Comparison of ENCODE assay signal across 21 cellular contexts in the genomic region with DNA sequence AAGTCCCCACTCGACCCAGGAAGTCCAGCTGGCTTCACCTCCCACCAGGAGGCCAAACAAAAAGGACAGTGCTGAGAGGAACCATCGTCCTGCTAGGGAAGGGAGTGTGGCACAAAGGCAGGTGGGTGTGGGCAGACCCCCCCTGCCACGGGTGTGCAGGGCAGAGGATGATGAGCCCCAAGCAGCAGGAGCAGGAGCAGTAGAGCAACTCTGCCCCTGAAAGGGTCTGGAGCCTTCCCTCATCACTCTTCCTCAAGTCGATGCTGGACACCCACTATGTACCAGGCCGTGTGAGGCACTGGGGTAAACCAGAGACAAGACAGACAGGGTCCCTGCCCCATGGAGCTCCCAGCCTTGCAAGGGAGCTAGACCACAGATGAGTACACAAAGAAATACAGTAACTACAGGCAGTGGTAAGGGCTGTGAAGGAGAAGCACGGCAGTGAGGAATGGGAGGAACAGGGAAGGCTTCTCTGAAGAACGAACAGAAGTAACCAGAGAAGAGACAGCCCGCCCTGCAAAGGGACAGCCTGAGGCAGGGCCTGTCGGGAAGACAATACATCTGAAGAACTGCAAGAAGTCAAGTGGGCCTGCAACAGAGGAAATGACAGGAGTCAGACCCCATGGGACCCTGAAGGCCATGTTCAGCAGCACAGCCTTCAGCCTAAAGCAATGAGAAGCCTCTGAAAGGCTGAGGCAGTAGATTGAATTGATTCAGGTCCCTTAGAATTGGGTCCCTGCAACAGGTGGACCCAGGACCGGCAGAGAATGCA. TPM values are rescaled to one million over a fixed set of nuclear protein-coding genes. Genes with fewer than 3 reads are reported as not detected.
DNase-seq lines count a peak whose midpoint lies in the region; ATAC-seq and TF ChIP-seq lines count a peak whose summit lies in the region.
"Had no signal": no experiment of that assay in that cellular context is flagged by ENCODE, and none has a peak within 500 bp of the region (broad histone marks: within the 10 kb centered on the region; RNA-seq: fewer than 3 reads in every experiment).

No MANE protein-coding gene starts in this region.

- no peak for DNase-seq in activated CD8-positive, alpha-beta memory T cell treated with anti-CD3 and anti-CD28 coated beads, Interleukin-2, amount 10 ng/mL, durations not matched to agents 7 days and 5 days
- DNase-seq in activated CD8-positive, alpha-beta memory T cell treated with anti-CD3 and anti-CD28 coated beads, Interleukin-2, amount 50 U/mL, for 4 hours, result no peak
- DNase-seq in activated T-helper 2 cell treated with anti-CD3 and anti-CD28 coated beads, Interferon-gamma antibody, Interleukin-2, Interleukin-4, amounts not matched to agents 10 μg/mL and 5 μg/mL and 100 μg/mL, durations not matched to agents 14 hours and 24 hours and 36 hours (ENCODE audit: low spot score), result no peak
- DNase-seq in stimulated activated effector memory CD8-positive, alpha-beta T cell treated with anti-CD3 and anti-CD28 coated beads, Interleukin-12 subunit alpha, Interleukin-12 subunit beta, amount 100 ng/mL, for 72 hours (ENCODE audit: low spot score in 2 of 2), result peak in 1 of 2 donors; percentile 32
- no peak for DNase-seq in kidney glomerular epithelial cell (lab: John Stamatoyannopoulos, UW)
- DNase-seq in suprapubic skin (ENCODE audit: low spot score in 2 of 2), result no peak
- DNase-seq: 8988T; AML-193; GDM1; Kasumi-1; NCI-H1436; NCI-H187 treated with DMSO at 0.1 percent for 48 hours; NCI-H2107; NCI-H2227 treated with DMSO at 0.1 percent for 48 hours; NCI-H510A; NCI-H748 treated with DMSO at 0.1 percent for 48 hours; NK-92 treated with Interleukin-12 subunit alpha and Interleukin-12 subunit beta, amount 100 ng/mL, for 24 hours had no signal

- no peak overlapping the region for H3K4me3 ChIP-seq in BLaER1 treated with 17β-estradiol and CSF1 and Interleukin-3, amounts not matched to agents 10 nM and 100 nM
- no peak overlapping the region for H3K4me3 ChIP-seq in suprapubic skin

- H3K4me1 Mint-ChIP-seq in activated CD8-positive, alpha-beta memory T cell treated with anti-CD3 and anti-CD28 coated beads, Interleukin-2, amount 10 ng/mL, durations not matched to agents 7 days and 5 days, result peaks cover 28% of the 10 kb centered on the region
- peaks cover 21% of the 10 kb centered on the region for H3K4me1 Mint-ChIP-seq in activated T-helper 2 cell treated with anti-CD3 and anti-CD28 coated beads, Interferon-gamma antibody, Interleukin-2, Interleukin-4, amounts not matched to agents 10 μg/mL and 5 μg/mL and 100 μg/mL, durations not matched to agents 14 hours and 24 hours and 36 hours (ENCODE audit: low read depth)
- H3K4me1 Mint-ChIP-seq in stimulated activated effector memory CD8-positive, alpha-beta T cell treated with anti-CD3 and anti-CD28 coated beads, Interleukin-12 subunit alpha, Interleukin-12 subunit beta, amount 100 ng/mL, for 72 hours, result peaks cover 20% of the 10 kb centered on the region

- CTCF ChIA-PET in activated CD8-positive, alpha-beta memory T cell treated with anti-CD3 and anti-CD28 coated beads, Interleukin-2, amount 10 ng/mL, durations not matched to agents 7 days and 5 days (lab: Charles Lee), result interaction anchor here (0.8 kb wide), 1 partner anchor 46 kb away, joined by 4 read pairs; no protein-coding TSS in a partner anchor

- peak overlapping the region in 3 of 11 experiments; percentile 7 to 46 (median 44); a peak in 3 of 22 replicates for H3K9ac ChIP-seq in BLaER1 treated with 17β-estradiol and CSF1 and Interleukin-3, amounts not matched to agents 10 nM and 100 nM

- no peaks in the 10 kb centered on the region for H4K20me1 ChIP-seq in BLaER1 treated with 17β-estradiol and CSF1 and Interleukin-3, amounts not matched to agents 10 nM and 100 nM

- intact Hi-C loops in activated T-helper 2 cell treated with anti-CD3 and anti-CD28 coated beads, Interferon-gamma antibody, Interleukin-2, Interleukin-4, amounts not matched to agents 10 μg/mL and 5 μg/mL and 100 μg/mL, durations not matched to agents 14 hours and 24 hours and 36 hours (cut with micrococcal nuclease), result no loop called here

- H3K9me3 ChIP-seq in BLaER1 treated with 17β-estradiol and CSF1 and Interleukin-3, amounts not matched to agents 10 nM and 100 nM (replicated peaks in 1 of 11), result peaks cover 4 to 11% (median 7%) of the 10 kb centered on the region in 11 experiments; a peak in 9 of 22 replicates
- H3K9me3 ChIP-seq in suprapubic skin, result no peaks in the 10 kb centered on the region

- ATAC-seq in activated CD8-positive, alpha-beta memory T cell treated with anti-CD3 and anti-CD28 coated beads, Interleukin-2, amount 10 ng/mL, durations not matched to agents 7 days and 5 days, result no peak
- ATAC-seq in stimulated activated effector memory CD8-positive, alpha-beta T cell treated with anti-CD3 and anti-CD28 coated beads, Interleukin-12 subunit alpha, Interleukin-12 subunit beta, amount 100 ng/mL, for 72 hours, result no peak
- ATAC-seq in HG02852 (IDR thresholded peaks at IDR 0.05; ENCODE audit: unreplicated experiment), result no peak

- peaks cover 0 to 64% (median 18%) of the 10 kb centered on the region in 11 experiments; a peak in 13 of 22 replicates for H3K36me3 ChIP-seq in BLaER1 treated with 17β-estradiol and CSF1 and Interleukin-3, amounts not matched to agents 10 nM and 100 nM
- no peaks in the 10 kb centered on the region for H3K36me3 ChIP-seq in suprapubic skin

- TF ChIP-seq EP300 in suprapubic skin (IDR thresholded peaks at IDR 0.05), result no peak

- peak overlapping the region; percentile 29 for H3K27ac Mint-ChIP-seq in activated CD8-positive, alpha-beta memory T cell treated with anti-CD3 and anti-CD28 coated beads, Interleukin-2, amount 10 ng/mL, durations not matched to agents 7 days and 5 days
- H3K27ac Mint-ChIP-seq in activated T-helper 2 cell treated with anti-CD3 and anti-CD28 coated beads, Interferon-gamma antibody, Interleukin-2, Interleukin-4, amounts not matched to agents 10 μg/mL and 5 μg/mL and 100 μg/mL, durations not matched to agents 14 hours and 24 hours and 36 hours, result peak overlapping the region; percentile 19
- H3K27ac Mint-ChIP-seq in stimulated activated effector memory CD8-positive, alpha-beta T cell treated with anti-CD3 and anti-CD28 coated beads, Interleukin-12 subunit alpha, Interleukin-12 subunit beta, amount 100 ng/mL, for 72 hours, result peak overlapping the region; percentile 60

- peak overlapping the region; percentile 41 to 71 (median 58); a peak in 19 of 22 replicates for H3K4me2 ChIP-seq in BLaER1 treated with 17β-estradiol and CSF1 and Interleukin-3, amounts not matched to agents 10 nM and 100 nM

- no peaks in the 10 kb centered on the region for H3K27me3 ChIP-seq in BLaER1 treated with 17β-estradiol and CSF1 and Interleukin-3, amounts not matched to agents 10 nM and 100 nM
- no peaks in the 10 kb centered on the region for H3K27me3 ChIP-seq in suprapubic skin

- WGBS in suprapubic skin, result 84% methylated on average over 10 of the region's 10 CpGs

- no peaks in the 10 kb centered on the region for H3K27me3 Mint-ChIP-seq in activated CD8-positive, alpha-beta memory T cell treated with anti-CD3 and anti-CD28 coated beads, Interleukin-2, amount 10 ng/mL, durations not matched to agents 7 days and 5 days
- no peaks in the 10 kb centered on the region for H3K27me3 Mint-ChIP-seq in activated T-helper 2 cell treated with anti-CD3 and anti-CD28 coated beads, Interferon-gamma antibody, Interleukin-2, Interleukin-4, amounts not matched to agents 10 μg/mL and 5 μg/mL and 100 μg/mL, durations not matched to agents 14 hours and 24 hours and 36 hours (ENCODE audit: low read depth)

- peaks cover 15 to 40% (median 31%) of the 10 kb centered on the region in 10 experiments for H3K4me1 ChIP-seq in BLaER1 treated with 17β-estradiol and CSF1 and Interleukin-3, amounts not matched to agents 10 nM and 100 nM
- peaks cover 14% of the 10 kb centered on the region for H3K4me1 ChIP-seq in suprapubic skin

- peaks cover 28% of the 10 kb centered on the region for H3K36me3 Mint-ChIP-seq in activated CD8-positive, alpha-beta memory T cell treated with anti-CD3 and anti-CD28 coated beads, Interleukin-2, amount 10 ng/mL, durations not matched to agents 7 days and 5 days
- H3K36me3 Mint-ChIP-seq in activated T-helper 2 cell treated with anti-CD3 and anti-CD28 coated beads, Interferon-gamma antibody, Interleukin-2, Interleukin-4, amounts not matched to agents 10 μg/mL and 5 μg/mL and 100 μg/mL, durations not matched to agents 14 hours and 24 hours and 36 hours (ENCODE audit: low read depth), result peaks cover 46% of the 10 kb centered on the region
- peaks cover 7% of the 10 kb centered on the region for H3K36me3 Mint-ChIP-seq in stimulated activated effector memory CD8-positive, alpha-beta T cell treated with anti-CD3 and anti-CD28 coated beads, Interleukin-12 subunit alpha, Interleukin-12 subunit beta, amount 100 ng/mL, for 72 hours
- H3K36me3 Mint-ChIP-seq: CD14-positive monocyte had no signal

- H3K9me3 Mint-ChIP-seq in activated CD8-positive, alpha-beta memory T cell treated with anti-CD3 and anti-CD28 coated beads, Interleukin-2, amount 10 ng/mL, durations not matched to agents 7 days and 5 days (ENCODE audit: low read depth), result no peaks in the 10 kb centered on the region
- H3K9me3 Mint-ChIP-seq in activated T-helper 2 cell treated with anti-CD3 and anti-CD28 coated beads, Interferon-gamma antibody, Interleukin-2, Interleukin-4, amounts not matched to agents 10 μg/mL and 5 μg/mL and 100 μg/mL, durations not matched to agents 14 hours and 24 hours and 36 hours, result no peaks in the 10 kb centered on the region
- H3K9me3 Mint-ChIP-seq in stimulated activated effector memory CD8-positive, alpha-beta T cell treated with anti-CD3 and anti-CD28 coated beads, Interleukin-12 subunit alpha, Interleukin-12 subunit beta, amount 100 ng/mL, for 72 hours, result no peaks in the 10 kb centered on the region

- no peak for TF ChIP-seq CTCF in suprapubic skin (IDR thresholded peaks at IDR 0.05)

- peak overlapping the region in 9 of 11 experiments; percentile 22 to 72 (median 52); a peak in 17 of 22 replicates for H3K27ac ChIP-seq in BLaER1 treated with 17β-estradiol and CSF1 and Interleukin-3, amounts not matched to agents 10 nM and 100 nM
- H3K27ac ChIP-seq in suprapubic skin, result no peak overlapping the region
- H3K27ac ChIP-seq: RWPE1 had no signal

- no peak for TF ChIP-seq POLR2A in suprapubic skin (IDR thresholded peaks at IDR 0.05)

- H3K4me3 Mint-ChIP-seq in activated CD8-positive, alpha-beta memory T cell treated with anti-CD3 and anti-CD28 coated beads, Interleukin-2, amount 10 ng/mL, durations not matched to agents 7 days and 5 days, result no peak overlapping the region
- H3K4me3 Mint-ChIP-seq in activated T-helper 2 cell treated with anti-CD3 and anti-CD28 coated beads, Interferon-gamma antibody, Interleukin-2, Interleukin-4, amounts not matched to agents 10 μg/mL and 5 μg/mL and 100 μg/mL, durations not matched to agents 14 hours and 24 hours and 36 hours (ENCODE audit: low read depth), result no peak overlapping the region
- H3K4me3 Mint-ChIP-seq in stimulated activated effector memory CD8-positive, alpha-beta T cell treated with anti-CD3 and anti-CD28 coated beads, Interleukin-12 subunit alpha, Interleukin-12 subunit beta, amount 100 ng/mL, for 72 hours, result no peak overlapping the region
- H3K4me3 Mint-ChIP-seq: CD14-positive monocyte had no signal

RNA-seq across cellular contexts. Expression of a gene that starts 11.2 kb away (rescaled TPM):
- total RNA-seq in activated CD8-positive, alpha-beta memory T cell treated with anti-CD3 and anti-CD28 coated beads, Interleukin-2, amount 10 ng/mL, durations not matched to agents 7 days and 5 days, result 10 to 100 TPM; 32.8 to 34.2 TPM
- total RNA-seq in activated T-helper 2 cell treated with anti-CD3 and anti-CD28 coated beads, Interferon-gamma antibody, Interleukin-2, Interleukin-4, amounts not matched to agents 10 μg/mL and 5 μg/mL and 100 μg/mL, durations not matched to agents 14 hours and 24 hours and 36 hours, result 40.4 and 42.1 TPM in 2 replicates
- 10 to 100 TPM; 10.6 to 36.6 (median 11.7) TPM for total RNA-seq in suprapubic skin

RNA-seq across cellular contexts. Expression of a gene that starts 46.8 kb away (rescaled TPM):
- 10 to 100 TPM; 36.4 to 42.0 TPM for total RNA-seq in activated CD8-positive, alpha-beta memory T cell treated with anti-CD3 and anti-CD28 coated beads, Interleukin-2, amount 10 ng/mL, durations not matched to agents 7 days and 5 days
- total RNA-seq in activated T-helper 2 cell treated with anti-CD3 and anti-CD28 coated beads, Interferon-gamma antibody, Interleukin-2, Interleukin-4, amounts not matched to agents 10 μg/mL and 5 μg/mL and 100 μg/mL, durations not matched to agents 14 hours and 24 hours and 36 hours, result 69.0 and 73.2 TPM in 2 replicates
- 10 to 100 TPM; 18.6 to 27.3 (median 22.2) TPM for total RNA-seq in suprapubic skin
